ENCODE assay signal across 8 cellular contexts in genomic region chr2:37415128-37415817, GRCh38.
DNase-seq lines count a peak whose midpoint lies in the region; ATAC-seq and TF ChIP-seq lines count a peak whose summit lies in the region.

No MANE protein-coding gene starts in this region.

- no peak overlapping the region for H3K27ac ChIP-seq in gastrocnemius medialis
- no peak overlapping the region for H3K27ac ChIP-seq in body of pancreas

- intact Hi-C loops in gastrocnemius medialis (cut with DNase I; ENCODE audit: low total_unique reads) (loop anchor here (2.0 to 5.0 kb wide), 2 partner anchors 122 to 212 kb away; no protein-coding TSS in a partner anchor), body of pancreas (cut with DNase I) (no loop called here)

- peak; percentile 73 for DNase-seq in EH (ENCODE audit: low read depth)
- DNase-seq in MG63, result peak; percentile 35
- DNase-seq in astrocyte of the cerebellum (ENCODE audit: low read depth), result peak; percentile 20
- peak; percentile 64 for DNase-seq in myocyte (ENCODE audit: low read depth)
- no peak for DNase-seq in gastrocnemius medialis
- DNase-seq in body of pancreas, result no peak
- no peak for DNase-seq in SIG-M5 treated with dmso at 0.1 percent for 504 hours (lab: John Stamatoyannopoulos, UW; ENCODE audit: unreplicated experiment)

- ATAC-seq in gastrocnemius medialis (no peak), body of pancreas (no peak), HG03196 (IDR thresholded peaks at IDR 0.05; ENCODE audit: unreplicated experiment) (no peak)

- H3K4me1 ChIP-seq in gastrocnemius medialis (peaks cover 5 to 12% of the 10 kb centered on the region in 2 donors), body of pancreas (no peaks in the 10 kb centered on the region)

- in situ Hi-C loops in astrocyte of the cerebellum (cut with HindIII; ENCODE audit: low sequenced_read_pairs), result no loop called here
- in situ Hi-C loops in gastrocnemius medialis (cut with MboI; ENCODE audit: low sequenced_read_pairs in 4 of 4), result loop anchor here in 3 of 4 donors (5.0 to 25.0 kb wide), 4 partner anchors 120 to 417 kb away; partner anchors contain the start of gene CDC42EP3 (in 1 of the 3)

- H3K4me3 ChIP-seq in MG63 (no peak overlapping the region), astrocyte of the cerebellum (ENCODE audit: low read depth, low read length) (no peak overlapping the region), gastrocnemius medialis (no peak overlapping the region), body of pancreas (no peak overlapping the region)

- H3K27me3 ChIP-seq in MG63, result no peaks in the 10 kb centered on the region
- H3K27me3 ChIP-seq in gastrocnemius medialis, result no peaks in the 10 kb centered on the region
- H3K27me3 ChIP-seq in body of pancreas, result no peaks in the 10 kb centered on the region

- H3K9me3 ChIP-seq in MG63, result no peaks in the 10 kb centered on the region
- no peaks in the 10 kb centered on the region for H3K9me3 ChIP-seq in gastrocnemius medialis
- H3K9me3 ChIP-seq in body of pancreas, result no peaks in the 10 kb centered on the region

- TF ChIP-seq CTCF in astrocyte of the cerebellum (IDR thresholded peaks at IDR 0.05; ENCODE audit: low read depth, low read length, missing control alignments) (peak; percentile 31), gastrocnemius medialis (IDR thresholded peaks at IDR 0.05 in 4 of 5, conservative IDR thresholded peaks at IDR 0.05 in 1 of 5) (no peak), body of pancreas (IDR thresholded peaks at IDR 0.05) (no peak)

- 77 to 85% methylated on average over 7 of the region's 7 CpGs for WGBS in body of pancreas, 2 donors

- H3K36me3 ChIP-seq in MG63, result no peaks in the 10 kb centered on the region
- H3K36me3 ChIP-seq in gastrocnemius medialis, result no peaks in the 10 kb centered on the region
- no peaks in the 10 kb centered on the region for H3K36me3 ChIP-seq in body of pancreas (replicated peaks in 1 of 2; ENCODE audit: insufficient read depth in 1 of 2, low read depth in 2 of 2)

- TF ChIP-seq POLR2A in gastrocnemius medialis (IDR thresholded peaks at IDR 0.05) (no peak), body of pancreas (IDR thresholded peaks at IDR 0.05) (no peak)

Comparison
In these comparisons a context has a peak if more than half of its experiments do, and no peak if none do; other contexts are left out.
1. DNase-seq: peak in EH (single experiment), MG63 (single experiment), astrocyte of the cerebellum (single experiment) and myocyte (single experiment); none in gastrocnemius medialis (0 of 2), body of pancreas (0 of 4) and SIG-M5 treated with dmso at 0.1 percent for 504 hours (single experiment).